In the genomic region with DNA sequence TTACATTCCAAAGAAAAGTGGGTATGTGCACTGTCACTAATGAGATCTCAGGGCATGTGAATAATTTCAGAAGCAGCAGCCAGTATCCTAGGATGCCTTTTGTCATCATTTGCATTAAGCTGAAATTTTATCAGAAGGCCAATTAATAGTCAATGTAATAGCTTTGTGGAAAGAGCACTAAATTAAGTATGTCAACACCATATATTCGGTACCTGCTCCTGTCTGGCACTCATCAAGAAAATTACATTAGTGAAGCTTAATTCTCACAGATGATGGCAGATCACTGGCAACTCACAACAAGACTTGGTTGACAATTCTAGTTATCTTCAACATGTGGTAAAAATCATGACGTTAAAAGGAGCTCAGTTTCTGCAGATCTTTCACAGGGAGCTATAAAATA, we compare ENCODE assay signal across 22 cellular contexts.
"Had no signal": no experiment of that assay in that cellular context is flagged by ENCODE, and none has a peak within 500 bp of the region (broad histone marks: within the 10 kb centered on the region; RNA-seq: fewer than 3 reads in every experiment).

No MANE protein-coding gene starts in this region.

- DNase-seq: activated CD4-positive, alpha-beta memory T cell treated with anti-CD3 and anti-CD28 coated beads, Interleukin-2, amount 10 ng/mL, durations not matched to agents 7 days and 5 days; activated CD4-positive, alpha-beta T cell treated with anti-CD3 and anti-CD28 coated beads for 36 hours; activated CD4-positive, alpha-beta T cell treated with anti-CD3 and anti-CD28 coated beads, Interleukin-2, amount 10 ng/mL, durations not matched to agents 24 days and 14 days; activated CD4-positive, CD25-positive, alpha-beta regulatory T cell; activated CD4-positive, CD25-positive, alpha-beta regulatory T cell treated with anti-CD3 and anti-CD28 coated beads, Interleukin-2, amount 50 U/mL, for 72 hours; activated CD8-positive, alpha-beta memory T cell treated with anti-CD3 and anti-CD28 coated beads, Interleukin-2, amount 50 U/mL, for 48 hours; activated gamma-delta T cell; activated naive CD4-positive, alpha-beta T cell; activated naive CD4-positive, alpha-beta T cell treated with anti-CD3 and anti-CD28 coated beads, Interleukin-2, amount 10 ng/mL, durations not matched to agents 7 days and 5 days; activated naive CD8-positive, alpha-beta T cell treated with anti-CD3 and anti-CD28 coated beads, Interleukin-2, amount 10 ng/mL, durations not matched to agents 7 days and 5 days; activated T-cell treated with anti-CD3 and anti-CD28 coated beads for 4 hours; activated T-cell treated with anti-CD3 and anti-CD28 coated beads, Interleukin-2, amount 50 U/mL, for 24 hours; activated T-cell treated with anti-CD3 and anti-CD28 coated beads, Interleukin-2, amount 50 U/mL, for 72 hours; central memory CD4-positive, alpha-beta T cell; cerebellar nuclear complex; colonic mucosa; effector CD8-positive, alpha-beta T cell; esophagus squamous epithelium; foreskin melanocyte; heart right ventricle had no signal

- ATAC-seq: activated CD4-positive, alpha-beta T cell treated with anti-CD3 and anti-CD28 coated beads for 36 hours; activated naive CD4-positive, alpha-beta T cell treated with anti-CD3 and anti-CD28 coated beads, Interleukin-2, amount 50 U/mL, for 72 hours; activated T-cell treated with anti-CD3 and anti-CD28 coated beads, Interleukin-2, amount 50 U/mL, for 72 hours; gastroesophageal sphincter; heart right ventricle had no signal
